ENCODE assay signal across 8 cellular contexts in the genomic region with DNA sequence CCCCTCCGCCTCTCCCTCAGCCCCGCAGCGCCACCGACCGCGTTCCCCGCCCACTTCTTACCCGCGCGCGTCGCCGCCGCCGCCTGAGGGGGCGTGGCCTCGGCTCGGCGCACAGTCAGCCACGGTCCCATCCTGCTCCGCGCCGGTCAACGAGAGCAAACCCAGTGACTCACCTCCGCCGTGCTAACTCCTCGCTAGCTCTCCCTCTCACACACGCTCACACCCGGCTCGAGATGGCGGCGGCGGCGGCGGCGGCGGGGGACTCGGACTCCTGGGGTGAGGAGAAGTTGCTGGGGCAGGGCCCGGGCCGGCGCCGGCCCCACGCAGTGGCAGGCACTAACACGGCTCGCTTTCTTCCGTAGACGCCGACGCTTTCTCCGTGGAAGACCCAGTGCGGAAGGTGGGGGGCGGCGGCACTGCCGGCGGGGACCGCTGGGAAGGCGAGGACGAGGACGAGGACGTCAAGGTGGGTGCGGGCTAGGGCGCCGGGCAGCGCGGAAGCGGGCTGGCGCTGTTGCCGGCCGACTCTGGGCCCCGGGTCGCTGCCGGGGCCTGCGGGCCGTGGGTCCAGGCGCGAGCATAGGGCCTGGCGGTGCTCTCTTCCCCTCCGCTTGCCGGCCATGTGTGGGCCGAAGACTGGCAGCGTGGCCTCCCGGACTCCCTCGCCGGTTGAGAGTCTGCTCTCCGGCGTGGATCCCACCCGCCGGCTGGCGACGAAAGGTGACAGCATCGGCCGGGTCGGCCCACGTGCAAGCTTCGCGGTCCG. TPM values are rescaled to one million over a fixed set of nuclear protein-coding genes. Genes with fewer than 3 reads are reported as not detected.
A peak's percentile ranks its signal among the peaks of the same experiment; 100 is the strongest.
DNase-seq lines count a peak whose midpoint lies in the region; ATAC-seq and TF ChIP-seq lines count a peak whose summit lies in the region.

TSS of gene EIF3J (plus strand) at position 186 of the 766 bp plus-strand sequence. CDS start at position 234, 48 bp downstream.

- H4K20me1 ChIP-seq in SU-DHL-6 (ENCODE audit: low read depth, low read length) = peaks cover 10% of the 10 kb centered on the region; the same call in 1 of the 2 replicates

- H3K9ac ChIP-seq in SU-DHL-6 (ENCODE audit: low read length) (peak within 1 kb of the TSS; percentile 99), parathyroid adenoma (peak within 1 kb of the TSS; percentile 72)

- H3K9me3 ChIP-seq in SU-DHL-6 (ENCODE audit: insufficient read depth, low read length) = no peaks in the 10 kb centered on the region
- H3K9me3 ChIP-seq in cardiac muscle cell (ENCODE audit: low read depth) = no peaks in the 10 kb centered on the region
- no peaks in the 10 kb centered on the region for H3K9me3 ChIP-seq in parathyroid adenoma (ENCODE audit: control insufficient read depth, low read length)
- H3K9me3 ChIP-seq in tibial artery = no peaks in the 10 kb centered on the region

- peaks cover 10% of the 10 kb centered on the region for H3K4me1 ChIP-seq in cardiac muscle cell (ENCODE audit: low read depth)
- H3K4me1 ChIP-seq in parathyroid adenoma = no peaks in the 10 kb centered on the region
- peaks cover 0 to 55% (median 32%) of the 10 kb centered on the region in 4 donors for H3K4me1 ChIP-seq in tibial artery

- no peak for TF ChIP-seq CTCF in SU-DHL-6 (IDR thresholded peaks at IDR 0.05; ENCODE audit: insufficient read depth, low read length, poor library complexity, severe bottlenecking)
- no peak for TF ChIP-seq CTCF in cardiac muscle cell (IDR thresholded peaks at IDR 0.05; ENCODE audit: low read depth, low read length)
- no peak for TF ChIP-seq CTCF in parathyroid adenoma (IDR thresholded peaks at IDR 0.05)
- peak in 1 of 2 experiments; percentile 16 for TF ChIP-seq CTCF in tibial artery (IDR thresholded peaks at IDR 0.05)

- H3K4me3 ChIP-seq in SU-DHL-6 (ENCODE audit: insufficient read depth, low read length, poor library complexity, severe bottlenecking) (peak within 1 kb of the TSS; percentile 95), cardiac muscle cell (peak within 1 kb of the TSS; percentile 61), parathyroid adenoma (ENCODE audit: low read depth, low read length) (peak within 1 kb of the TSS; percentile 88), tibial artery (peak within 1 kb of the TSS; percentile 73 to 95)

- H3F3A ChIP-seq in SU-DHL-6 (ENCODE audit: insufficient read depth) = peaks cover 9% of the 10 kb centered on the region

- no peaks in the 10 kb centered on the region for H3K9me2 ChIP-seq in SU-DHL-6 (replicated peaks; ENCODE audit: insufficient read depth, low read length)

- intact Hi-C loops in tibial artery (cut with DNase I; ENCODE audit: low total_unique reads) = no loop called here

- peak within 1 kb of the TSS; percentile 75 for H3K27ac ChIP-seq in SU-DHL-6 (ENCODE audit: low read depth, low read length)
- peak within 1 kb of the TSS; percentile 93 for H3K27ac ChIP-seq in cardiac muscle cell
- H3K27ac ChIP-seq in parathyroid adenoma = peak within 1 kb of the TSS; percentile 84
- H3K27ac ChIP-seq in tibial artery = peak within 1 kb of the TSS; percentile 97 to 99

- H3K79me2 ChIP-seq in SU-DHL-6 (ENCODE audit: insufficient read depth, low read length) = peaks cover 49% of the 10 kb centered on the region
- peaks cover 8% of the 10 kb centered on the region for H3K79me2 ChIP-seq in parathyroid adenoma

- H2AFZ ChIP-seq in SU-DHL-6 (ENCODE audit: low read depth, low read length, severe bottlenecking) (peak within 1 kb of the TSS; percentile 93), parathyroid adenoma (peak within 1 kb of the TSS; percentile 90)

- H3K27me3 ChIP-seq in SU-DHL-6 (ENCODE audit: low read length) = no peaks in the 10 kb centered on the region
- no peaks in the 10 kb centered on the region for H3K27me3 ChIP-seq in cardiac muscle cell
- no peaks in the 10 kb centered on the region for H3K27me3 ChIP-seq in parathyroid adenoma (ENCODE audit: control insufficient read depth, insufficient read depth, low read length)
- H3K27me3 ChIP-seq in tibial artery = no peaks in the 10 kb centered on the region

- H3K4me2 ChIP-seq in SU-DHL-6 (ENCODE audit: low read depth, low read length, poor library complexity, severe bottlenecking) (peak within 1 kb of the TSS; percentile 90), parathyroid adenoma (ENCODE audit: low read length) (peak within 1 kb of the TSS; percentile 97)

- DNase-seq in NCI-H1105 (lab: John Stamatoyannopoulos, UW) (peak; percentile 74), cardiac muscle cell (ENCODE audit: low read depth in 1 of 2, low spot score in 1 of 2) (peak; percentile 96 to 99), tibial artery (peak; percentile 96 to 98)
- DNase-seq in activated naive CD8-positive, alpha-beta T cell treated with anti-CD3 and anti-CD28 coated beads, Interleukin-2, amount 50 U/mL, for 16 hours (ENCODE audit: low read depth, low spot score) = peak; percentile 89

- peak; percentile 89 for ATAC-seq in HG02642 (IDR thresholded peaks at IDR 0.05; ENCODE audit: poor library complexity, unreplicated experiment)

- peaks cover 17% of the 10 kb centered on the region for H3K36me3 ChIP-seq in SU-DHL-6 (ENCODE audit: low read length)
- peaks cover 3% of the 10 kb centered on the region for H3K36me3 ChIP-seq in cardiac muscle cell
- H3K36me3 ChIP-seq in parathyroid adenoma (ENCODE audit: control insufficient read depth, insufficient read depth, low read length) = no peaks in the 10 kb centered on the region
- peaks cover 0 to 17% (median 0%) of the 10 kb centered on the region in 3 donors for H3K36me3 ChIP-seq in tibial artery

- TF ChIP-seq POLR2A in GM10847 (IDR thresholded peaks at IDR 0.05; ENCODE audit: extremely low read depth, insufficient read length) = peak; percentile 92

RNA-seq across cellular contexts. Expression of gene EIF3J, which starts in this region (rescaled TPM):
- total RNA-seq in cardiac muscle cell = 23.4 and 55.7 TPM in 2 replicates
- 29.7 and 31.6 TPM in 2 replicates for polyA plus RNA-seq in cardiac muscle cell

Comparison
In these comparisons a context has a peak if more than half of its experiments do, and no peak if none do; other contexts are left out.
1. Peak in every context shown above with its lines: DNase-seq, ATAC-seq, H3K4me3 ChIP-seq and H3K27ac ChIP-seq.